In the genomic region with DNA sequence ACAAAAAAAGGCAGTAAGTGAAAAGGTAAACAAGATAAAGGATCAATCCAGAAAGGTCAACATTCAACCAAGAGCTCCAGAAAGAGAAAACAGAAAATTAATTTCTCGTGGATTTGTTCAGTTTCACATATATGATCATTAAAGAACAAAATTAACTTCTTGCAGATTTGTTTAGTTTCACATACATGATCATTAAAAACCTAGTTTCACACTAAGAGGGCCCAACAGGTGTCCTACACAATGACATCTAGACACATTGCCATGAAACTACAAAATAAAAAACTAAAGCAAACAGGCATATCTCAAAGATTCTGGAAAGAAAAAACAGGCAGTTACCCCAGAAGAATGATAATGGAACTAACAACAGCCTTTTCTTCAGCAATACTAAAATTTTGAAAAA, we compare ENCODE assay signal across 20 cellular contexts. TPM values are rescaled to one million over a fixed set of nuclear protein-coding genes. Genes with fewer than 3 reads are reported as not detected.
A peak's percentile ranks its signal among the peaks of the same experiment; 100 is the strongest.
DNase-seq lines count a peak whose midpoint lies in the region; ATAC-seq and TF ChIP-seq lines count a peak whose summit lies in the region.
"Had no signal": no experiment of that assay in that cellular context is flagged by ENCODE, and none has a peak within 500 bp of the region (broad histone marks: within the 10 kb centered on the region; RNA-seq: fewer than 3 reads in every experiment).

No MANE protein-coding gene starts in this region.

- no peaks in the 10 kb centered on the region for H3K27me3 Mint-ChIP-seq in activated naive CD4-positive, alpha-beta T cell treated with anti-CD3 and anti-CD28 coated beads for 36 hours (ENCODE audit: low read depth)
- no peaks in the 10 kb centered on the region for H3K27me3 Mint-ChIP-seq in activated B cell treated with CpG ODN at 0.5 μM for 24 hours
- no peaks in the 10 kb centered on the region for H3K27me3 Mint-ChIP-seq in osteocyte (ENCODE audit: unreplicated experiment)
- H3K27me3 Mint-ChIP-seq: brain had no signal

- CTCF ChIA-PET in activated naive CD4-positive, alpha-beta T cell treated with anti-CD3 and anti-CD28 coated beads for 36 hours (lab: Charles Lee) = no interaction called here
- CTCF ChIA-PET in activated B cell treated with CpG ODN at 0.5 μM for 24 hours (lab: Charles Lee) = no interaction called here

- intact Hi-C loops in activated naive CD4-positive, alpha-beta T cell treated with anti-CD3 and anti-CD28 coated beads for 36 hours (cut with micrococcal nuclease) = no loop called here
- intact Hi-C loops in activated B cell treated with CpG ODN at 0.5 μM for 24 hours (cut with micrococcal nuclease) = no loop called here

- peak overlapping the region; percentile 52 for H3K27ac Mint-ChIP-seq in activated naive CD4-positive, alpha-beta T cell treated with anti-CD3 and anti-CD28 coated beads for 36 hours
- H3K27ac Mint-ChIP-seq in activated B cell treated with CpG ODN at 0.5 μM for 24 hours = peak overlapping the region; percentile 76
- H3K27ac Mint-ChIP-seq in osteocyte (ENCODE audit: unreplicated experiment) = peak overlapping the region; percentile 39
- H3K27ac Mint-ChIP-seq: GM23338; T-helper 1 cell treated with Interleukin-12 subunit alpha and Interleukin-12 subunit beta and Interleukin-4 antibody, amounts not matched to agents 30 μg/mL and 1 μg/mL, for 36 hours; WTC11 had no signal

- POLR2A ChIA-PET in activated B cell treated with CpG ODN at 0.5 μM for 24 hours (lab: Charles Lee) = no interaction called here

- ATAC-seq in HG03064 (IDR thresholded peaks at IDR 0.05; ENCODE audit: low read depth, unreplicated experiment) (peak; percentile 54), activated B cell treated with CpG ODN at 0.5 μM for 24 hours (ENCODE audit: low read depth) (no peak)
- ATAC-seq: GM23338, WTC11 had no signal

- H3K36me3 Mint-ChIP-seq in activated naive CD4-positive, alpha-beta T cell treated with anti-CD3 and anti-CD28 coated beads for 36 hours (ENCODE audit: low read depth) = peaks cover 59% of the 10 kb centered on the region
- peaks cover 62% of the 10 kb centered on the region for H3K36me3 Mint-ChIP-seq in activated B cell treated with CpG ODN at 0.5 μM for 24 hours (ENCODE audit: low read depth)
- H3K36me3 Mint-ChIP-seq in osteocyte (ENCODE audit: unreplicated experiment) = peaks cover 42% of the 10 kb centered on the region

- H3K9me3 Mint-ChIP-seq in activated naive CD4-positive, alpha-beta T cell treated with anti-CD3 and anti-CD28 coated beads for 36 hours = peaks cover 6% of the 10 kb centered on the region
- peaks cover 2% of the 10 kb centered on the region for H3K9me3 Mint-ChIP-seq in activated B cell treated with CpG ODN at 0.5 μM for 24 hours
- no peaks in the 10 kb centered on the region for H3K9me3 Mint-ChIP-seq in osteocyte (ENCODE audit: unreplicated experiment)
- H3K9me3 Mint-ChIP-seq: T-helper 1 cell treated with Interleukin-12 subunit alpha and Interleukin-12 subunit beta and Interleukin-4 antibody, amounts not matched to agents 30 μg/mL and 1 μg/mL, for 36 hours had no signal

- no peak for DNase-seq in activated naive CD4-positive, alpha-beta T cell treated with anti-CD3 and anti-CD28 coated beads for 36 hours
- no peak for DNase-seq in activated naive CD4-positive, alpha-beta T cell treated with anti-CD3 and anti-CD28 coated beads, Interleukin-2, amount 50 U/mL, for 16 hours
- DNase-seq in activated B cell treated with CpG ODN at 0.5 μM for 24 hours (no peak), osteocyte (ENCODE audit: extremely low spot score, unreplicated experiment) (no peak), germinal center (ENCODE audit: low spot score) (no peak), cerebellum (ENCODE audit: low spot score) (no peak), HT-29 (ENCODE audit: low spot score) (no peak)
- DNase-seq: ACHN; activated CD8-positive, alpha-beta memory T cell treated with anti-CD3 and anti-CD28 coated beads, Interleukin-2, amount 50 U/mL, for 4 hours; DND-41; foreskin melanocyte; left colon; NCI-H1105 treated with DMSO at 0.1 percent for 48 hours; NCI-H524; SIG-M5 had no signal

- no peak overlapping the region for H3K4me3 Mint-ChIP-seq in activated naive CD4-positive, alpha-beta T cell treated with anti-CD3 and anti-CD28 coated beads for 36 hours
- H3K4me3 Mint-ChIP-seq in activated B cell treated with CpG ODN at 0.5 μM for 24 hours = no peak overlapping the region
- H3K4me3 Mint-ChIP-seq in osteocyte (ENCODE audit: unreplicated experiment) = no peak overlapping the region
- H3K4me3 Mint-ChIP-seq: brain; GM23338; T-helper 1 cell treated with Interleukin-12 subunit alpha and Interleukin-12 subunit beta and Interleukin-4 antibody, amounts not matched to agents 30 μg/mL and 1 μg/mL, for 36 hours; WTC11 had no signal

- peaks cover 72% of the 10 kb centered on the region for H3K4me1 Mint-ChIP-seq in activated naive CD4-positive, alpha-beta T cell treated with anti-CD3 and anti-CD28 coated beads for 36 hours (ENCODE audit: low read depth)
- peaks cover 71% of the 10 kb centered on the region for H3K4me1 Mint-ChIP-seq in activated B cell treated with CpG ODN at 0.5 μM for 24 hours
- H3K4me1 Mint-ChIP-seq in osteocyte (ENCODE audit: unreplicated experiment) = peaks cover 19% of the 10 kb centered on the region
- H3K4me1 Mint-ChIP-seq: brain, GM23338, WTC11 had no signal

- TF ChIP-seq CTCF in activated B cell treated with CpG ODN at 0.5 μM for 24 hours (IDR thresholded peaks at IDR 0.05) (no peak), osteocyte (IDR thresholded peaks at IDR 0.05) (no peak)

RNA-seq across cellular contexts. Expression of a gene that starts 22.1 kb away (rescaled TPM):
- total RNA-seq in activated naive CD4-positive, alpha-beta T cell treated with anti-CD3 and anti-CD28 coated beads for 36 hours = 10 to 100 TPM; 48.7 to 50.4 TPM
- total RNA-seq in activated B cell treated with CpG ODN at 0.5 μM for 24 hours (105 TPM in 2 replicates), osteocyte (52.3 and 63.8 TPM in 2 replicates), cerebellum (69.7 TPM)
- total RNA-seq in HT-29 (2014; rRNA removed; shearing (Covaris generic)) = 8.8 and 10.7 TPM in 2 replicates
